ENCODE assay signal across 16 cellular contexts in the genomic region with DNA sequence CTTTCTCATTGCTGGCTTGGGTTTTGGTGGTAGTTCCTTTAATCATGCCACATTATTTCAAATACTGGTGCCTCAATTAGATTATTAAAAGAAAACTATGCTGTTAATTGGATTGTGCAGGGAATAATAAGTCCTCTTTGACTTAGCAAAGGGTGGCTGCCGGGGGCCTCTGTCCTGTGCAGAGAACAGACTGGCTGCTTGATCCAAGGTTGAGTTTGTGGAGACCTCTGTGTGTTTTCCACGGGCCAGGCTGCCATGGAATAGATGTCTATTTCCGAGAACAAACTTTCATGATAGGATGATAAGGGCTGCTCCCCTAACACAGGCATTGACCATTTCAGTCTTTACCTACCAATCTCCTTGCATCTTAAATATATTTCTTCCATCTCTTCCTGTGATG. TPM values are rescaled to one million over a fixed set of nuclear protein-coding genes. Genes with fewer than 3 reads are reported as not detected.
DNase-seq lines count a peak whose midpoint lies in the region; ATAC-seq and TF ChIP-seq lines count a peak whose summit lies in the region.
"Had no signal": no experiment of that assay in that cellular context is flagged by ENCODE, and none has a peak within 500 bp of the region (broad histone marks: within the 10 kb centered on the region; RNA-seq: fewer than 3 reads in every experiment).

No MANE protein-coding gene starts in this region.

- H3K79me2 ChIP-seq in neural progenitor cell (ENCODE audit: low read depth) = no peaks in the 10 kb centered on the region

- no peaks in the 10 kb centered on the region for H3K27me3 Mint-ChIP-seq in neural progenitor cell (ENCODE audit: insufficient read depth, low read depth)

- ATAC-seq in RWPE2 (ENCODE audit: low read depth) (no peak), upper lobe of right lung (no peak), HG03139 (IDR thresholded peaks at IDR 0.05; ENCODE audit: unreplicated experiment) (no peak), left lobe of liver (no peak)
- ATAC-seq: A549; CD8-positive, alpha-beta T cell had no signal

- H3K4me3 ChIP-seq in RWPE2 (ENCODE audit: severe bottlenecking) (no peak overlapping the region), neural progenitor cell (no peak overlapping the region), upper lobe of right lung (no peak overlapping the region)
- H3K4me3 ChIP-seq: A549, HAP-1 had no signal

- DNase-seq in NCI-H82 (lab: John Stamatoyannopoulos, UW) = peak; percentile 60
- DNase-seq in RWPE2 (ENCODE audit: low spot score) = peak; percentile 19
- no peak for DNase-seq in neural progenitor cell (ENCODE audit: low spot score)
- DNase-seq in upper lobe of right lung = peak; percentile 28
- DNase-seq in foreskin melanocyte = no peak
- DNase-seq in left lobe of liver (ENCODE audit: low spot score) = no peak
- DNase-seq: Caco-2; CD8-positive, alpha-beta T cell; DND-41; GDM1 had no signal

- H3K27ac Mint-ChIP-seq in neural progenitor cell = no peak overlapping the region
- H3K27ac Mint-ChIP-seq: CD8-positive, alpha-beta T cell had no signal

- H3K9me3 ChIP-seq in RWPE2 (ENCODE audit: severe bottlenecking) (no peaks in the 10 kb centered on the region), neural progenitor cell (ENCODE audit: low read depth) (no peaks in the 10 kb centered on the region), upper lobe of right lung (no peaks in the 10 kb centered on the region)
- H3K9me3 ChIP-seq: A549, Caco-2, HAP-1 had no signal

- no peak overlapping the region for H3K9ac ChIP-seq in neural progenitor cell

- no peaks in the 10 kb centered on the region for H4K20me1 ChIP-seq in neural progenitor cell (ENCODE audit: low read depth)

- H3K36me3 ChIP-seq in RWPE2 (ENCODE audit: low read depth) = no peaks in the 10 kb centered on the region
- no peaks in the 10 kb centered on the region for H3K36me3 ChIP-seq in neural progenitor cell
- H3K36me3 ChIP-seq in upper lobe of right lung = no peaks in the 10 kb centered on the region
- H3K36me3 ChIP-seq: HAP-1 had no signal

- H3K4me1 ChIP-seq in RWPE2 (ENCODE audit: insufficient read depth, poor library complexity, severe bottlenecking) (no peaks in the 10 kb centered on the region), neural progenitor cell (peaks cover 19% of the 10 kb centered on the region), upper lobe of right lung (no peaks in the 10 kb centered on the region)
- H3K4me1 ChIP-seq: A549, Caco-2, HAP-1 had no signal

- intact Hi-C loops in upper lobe of right lung (cut with DNase I) = no loop called here

- H3K4me1 Mint-ChIP-seq in neural progenitor cell = peaks cover 19% of the 10 kb centered on the region
- H3K4me1 Mint-ChIP-seq: CD14-positive monocyte had no signal

- H3K4me3 Mint-ChIP-seq in neural progenitor cell = peak overlapping the region; percentile 31
- H3K4me3 Mint-ChIP-seq: CD14-positive monocyte; CD8-positive, alpha-beta T cell had no signal

- H3K27me3 ChIP-seq in RWPE2 (ENCODE audit: insufficient read depth, poor library complexity, severe bottlenecking) = peaks cover 9% of the 10 kb centered on the region
- H3K27me3 ChIP-seq in neural progenitor cell = peaks cover 5% of the 10 kb centered on the region
- peaks cover 9% of the 10 kb centered on the region for H3K27me3 ChIP-seq in upper lobe of right lung

- no peak overlapping the region for H2AFZ ChIP-seq in neural progenitor cell (replicated peaks)

- peak overlapping the region; percentile 52 for H3K4me2 ChIP-seq in neural progenitor cell
- H3K4me2 ChIP-seq: A549 had no signal

- TF ChIP-seq CTCF in RWPE2 (IDR thresholded peaks at IDR 0.05; ENCODE audit: poor library complexity, severe bottlenecking) (no peak), neural progenitor cell (IDR thresholded peaks at IDR 0.05) (no peak), upper lobe of right lung (IDR thresholded peaks at IDR 0.05) (no peak)

- H3K36me3 Mint-ChIP-seq in neural progenitor cell = no peaks in the 10 kb centered on the region
- H3K36me3 Mint-ChIP-seq: CD14-positive monocyte; CD8-positive, alpha-beta T cell had no signal

- H3K9me3 Mint-ChIP-seq in neural progenitor cell = peaks cover 2% of the 10 kb centered on the region
- H3K9me3 Mint-ChIP-seq: CD8-positive, alpha-beta T cell had no signal

- no peak overlapping the region for H3K27ac ChIP-seq in RWPE2 (ENCODE audit: poor library complexity, severe bottlenecking)
- no peak overlapping the region for H3K27ac ChIP-seq in neural progenitor cell
- H3K27ac ChIP-seq in upper lobe of right lung = no peak overlapping the region
- H3K27ac ChIP-seq: A549, HL-60 had no signal

- peaks cover 6% of the 10 kb centered on the region for H3F3A ChIP-seq in neural progenitor cell (ENCODE audit: low read depth)

RNA-seq across cellular contexts. Expression of gene OTOS, which starts 30.4 kb away (rescaled TPM):
- total RNA-seq in neural progenitor cell (ENCODE audit: low replicate concordance) (not detected in 2 replicates), upper lobe of right lung (not detected), left lobe of liver (not detected)
- total RNA-seq: Caco-2; CD8-positive, alpha-beta T cell; H1 had no signal

RNA-seq across cellular contexts. Expression of gene COPS9, which starts 34.8 kb away (rescaled TPM):
- total RNA-seq in neural progenitor cell (ENCODE audit: low replicate concordance) (70.5 and 83.9 TPM in 2 replicates), upper lobe of right lung (98.1 TPM), left lobe of liver (39.3 TPM)

Comparison
In these comparisons a context has a peak if more than half of its experiments do, and no peak if none do; other contexts are left out.
1. DNase-seq: peak in NCI-H82 (single experiment), RWPE2 (single experiment) and upper lobe of right lung (single experiment); none in neural progenitor cell (single experiment), foreskin melanocyte (single experiment) and left lobe of liver (single experiment).